ENCODE assay signal across 26 cellular contexts in genomic region chr17:29050176-29050575, GRCh38. TPM values are rescaled to one million over a fixed set of nuclear protein-coding genes. Genes with fewer than 3 reads are reported as not detected.
"Had no signal": no experiment of that assay in that cellular context is flagged by ENCODE, and none has a peak within 500 bp of the region (broad histone marks: within the 10 kb centered on the region; RNA-seq: fewer than 3 reads in every experiment).

No MANE protein-coding gene starts in this region.

- H3K36me3 ChIP-seq: esophagus squamous epithelium, neural progenitor cell, ovary, right atrium auricular region, sigmoid colon, thoracic aorta, transverse colon had no signal

- H3K27me3 ChIP-seq: dorsolateral prefrontal cortex, neural progenitor cell, ovary, right atrium auricular region, sigmoid colon, transverse colon had no signal

- H3K4me1 ChIP-seq: esophagus squamous epithelium, foreskin keratinocyte, right atrium auricular region, sigmoid colon, transverse colon had no signal

- H3K4me2 ChIP-seq: neural progenitor cell had no signal

- H3K4me1 Mint-ChIP-seq: naive thymus-derived CD8-positive, alpha-beta T cell had no signal

- DNase-seq: central memory CD4-positive, alpha-beta T cell; cortex of kidney; dorsolateral prefrontal cortex; effector CD8-positive, alpha-beta T cell; esophagus squamous epithelium; foreskin keratinocyte; head of caudate nucleus; hippocampal formation; naive thymus-derived CD8-positive, alpha-beta T cell; nucleus accumbens; ovary; sigmoid colon; small intestine; stimulated activated CD4-positive, alpha-beta T cell treated with anti-CD3 and anti-CD28 coated beads, Interleukin-4, amount 100 ng/mL, for 1 hour; stimulated activated naive CD8-positive, alpha-beta T cell treated with anti-CD3 and anti-CD28 coated beads, Interleukin-15, amount 100 ng/mL, for 72 hours; transverse colon had no signal

- H2AFZ ChIP-seq: neural progenitor cell had no signal

- H3K27ac ChIP-seq: dorsolateral prefrontal cortex, epithelial cell of prostate, esophagus squamous epithelium, foreskin keratinocyte, neural progenitor cell, ovary, right atrium auricular region, sigmoid colon, thoracic aorta, transverse colon had no signal

- H3K4me3 Mint-ChIP-seq: naive thymus-derived CD8-positive, alpha-beta T cell; neural progenitor cell; stimulated activated memory B cell treated with anti-CD40 and anti-IgM and Interleukin-4, amounts not matched to agents 10 μg/mL and 1 μg/mL and 100 μg/mL, for 72 hours; stimulated activated naive CD8-positive, alpha-beta T cell treated with anti-CD3 and anti-CD28 coated beads, Interleukin-15, amount 100 ng/mL, for 72 hours had no signal

- H3K9ac ChIP-seq: neural progenitor cell had no signal

- H3K36me3 Mint-ChIP-seq: neural progenitor cell; stimulated activated memory B cell treated with anti-CD40 and anti-IgM and Interleukin-4, amounts not matched to agents 10 μg/mL and 1 μg/mL and 100 μg/mL, for 72 hours had no signal

- H3K27ac Mint-ChIP-seq: naive thymus-derived CD8-positive, alpha-beta T cell; neural progenitor cell; stimulated activated memory B cell treated with anti-CD40 and anti-IgM and Interleukin-4, amounts not matched to agents 10 μg/mL and 1 μg/mL and 100 μg/mL, for 72 hours; stimulated activated naive CD8-positive, alpha-beta T cell treated with anti-CD3 and anti-CD28 coated beads, Interleukin-15, amount 100 ng/mL, for 72 hours had no signal

- H3K9me3 Mint-ChIP-seq: naive thymus-derived CD8-positive, alpha-beta T cell; stimulated activated memory B cell treated with anti-CD40 and anti-IgM and Interleukin-4, amounts not matched to agents 10 μg/mL and 1 μg/mL and 100 μg/mL, for 72 hours; stimulated activated naive CD8-positive, alpha-beta T cell treated with anti-CD3 and anti-CD28 coated beads, Interleukin-15, amount 100 ng/mL, for 72 hours had no signal

- H3K9me3 ChIP-seq: esophagus squamous epithelium, ovary, right atrium auricular region, sigmoid colon, thoracic aorta, transverse colon had no signal

- H3K4me3 ChIP-seq: dorsolateral prefrontal cortex, esophagus squamous epithelium, neural progenitor cell, ovary, right atrium auricular region, sigmoid colon, thoracic aorta, transverse colon had no signal

RNA-seq across cellular contexts. Expression of gene SEZ6, which starts 44.3 kb away (rescaled TPM):
- total RNA-seq: esophagus squamous epithelium; foreskin keratinocyte; kidney epithelial cell; liver; mesenteric fat pad; naive thymus-derived CD8-positive, alpha-beta T cell; ovary; posterior vena cava; subcutaneous adipose tissue; thoracic aorta had no signal
